8 cellular contexts compared by ENCODE assay signal in genomic region chr14:55556929-55557623, GRCh38. TPM values are rescaled to one million over a fixed set of nuclear protein-coding genes. Genes with fewer than 3 reads are reported as not detected.
A peak's percentile ranks its signal among the peaks of the same experiment; 100 is the strongest.
DNase-seq lines count a peak whose midpoint lies in the region; ATAC-seq, FAIRE-seq and TF ChIP-seq lines count a peak whose summit lies in the region.

No MANE protein-coding gene starts in this region.

- H3K36me3 ChIP-seq in astrocyte (ENCODE audit: insufficient read depth, low read length) (no peaks in the 10 kb centered on the region), kidney (ENCODE audit: control insufficient read depth in 1 of 2, insufficient read depth in 2 of 2, low read length in 2 of 2) (no peaks in the 10 kb centered on the region), aorta (ENCODE audit: control insufficient read depth in 1 of 2, insufficient read depth in 2 of 2, low read length in 1 of 2) (no peaks in the 10 kb centered on the region)

- H3K27ac ChIP-seq in A549 (peak overlapping the region in 1 of 2 experiments; percentile 49; a peak in 1 of 6 replicates), astrocyte (ENCODE audit: low read depth, low read length) (no peak overlapping the region), kidney (ENCODE audit: low read depth in 2 of 2, low read length in 2 of 2) (no peak overlapping the region), aorta (ENCODE audit: low read depth in 1 of 2, low read length in 2 of 2) (no peak overlapping the region)

- H3K4me3 Mint-ChIP-seq in astrocyte (ENCODE audit: unreplicated experiment), result peak overlapping the region; percentile 12

- POLR2A ChIA-PET in A549 (lab: Yijun Ruan, JAX), result no interaction called here

- peak; percentile 70 to 71 for ATAC-seq in A549
- ATAC-seq in aorta (ENCODE audit: low FRiP score), result no peak

- H3K27me3 ChIP-seq in astrocyte (ENCODE audit: insufficient read depth, low read length) (no peaks in the 10 kb centered on the region), aorta (ENCODE audit: control insufficient read depth in 1 of 2, insufficient read depth in 2 of 2, low read length in 1 of 2) (peaks cover 0 to 1% of the 10 kb centered on the region in 2 donors)

- no peaks in the 10 kb centered on the region for H3K9me3 Mint-ChIP-seq in astrocyte (ENCODE audit: unreplicated experiment)

- H4K20me1 ChIP-seq in astrocyte (ENCODE audit: insufficient read depth, low read length), result no peaks in the 10 kb centered on the region

- H2AFZ ChIP-seq in astrocyte (ENCODE audit: low read depth, low read length), result no peak overlapping the region

- CTCF ChIA-PET in A549 (lab: Yijun Ruan, JAX), result interaction anchor here (0.8 to 1.3 kb wide), 4 partner anchors 27 to 111 kb away, joined by 3 to 6 read pairs (median 4); no protein-coding TSS in a partner anchor

- TF ChIP-seq EP300 in A549 (IDR thresholded peaks at IDR 0.05), result no peak

- TF ChIP-seq CTCF in A549 (IDR thresholded peaks at IDR 0.05) (no peak), astrocyte (IDR thresholded peaks at IDR 0.05; ENCODE audit: insufficient read depth, low read depth, low read length) (no peak), kidney (IDR thresholded peaks at IDR 0.05; ENCODE audit: borderline replicate concordance, extremely low read depth, insufficient read depth) (no peak)

- H3K4me1 Mint-ChIP-seq in astrocyte (ENCODE audit: low read depth, unreplicated experiment), result peaks cover 7% of the 10 kb centered on the region

- H3K4me1 ChIP-seq in A549, result peaks cover 11% of the 10 kb centered on the region
- peaks cover 7% of the 10 kb centered on the region for H3K4me1 ChIP-seq in astrocyte (ENCODE audit: insufficient read depth, low read length)
- peaks cover 4 to 7% of the 10 kb centered on the region in 2 donors for H3K4me1 ChIP-seq in kidney (ENCODE audit: control insufficient read depth in 1 of 2, insufficient read depth in 1 of 2, low read depth in 1 of 2, low read length in 2 of 2)
- peaks cover 0 to 2% of the 10 kb centered on the region in 2 donors for H3K4me1 ChIP-seq in aorta (ENCODE audit: control insufficient read depth in 1 of 2, insufficient read depth in 2 of 2, low read length in 2 of 2)

- WGBS in A549 (ENCODE audit: missing lambda C conversion rate), result 71% methylated on average over 3 of the region's 3 CpGs
- WGBS in aorta, 2 donors, result 11 to 13% methylated on average over 3 of the region's 3 CpGs

- H3K9me3 ChIP-seq in A549, result no peaks in the 10 kb centered on the region
- peaks cover 4% of the 10 kb centered on the region for H3K9me3 ChIP-seq in astrocyte (ENCODE audit: insufficient read depth, low read depth, low read length)
- peaks cover 0 to 4% of the 10 kb centered on the region in 2 donors for H3K9me3 ChIP-seq in kidney (ENCODE audit: control insufficient read depth in 1 of 2, low read length in 2 of 2)
- peaks cover 3% of the 10 kb centered on the region for H3K9me3 ChIP-seq in aorta (ENCODE audit: control insufficient read depth, low read length)

- no peak for FAIRE-seq in A549 (lab: Jason Lieb, UNC)
- FAIRE-seq in astrocyte (lab: Jason Lieb, UNC), result peak; percentile 81
- peak; percentile 91 for FAIRE-seq in kidney (lab: Jason Lieb, UNC)

- H3K4me2 ChIP-seq in A549 (peak overlapping the region; percentile 48), astrocyte (ENCODE audit: low read length) (peak overlapping the region; percentile 42)

- H3K4me3 ChIP-seq in A549 (no peak overlapping the region), astrocyte (ENCODE audit: insufficient read depth, low read depth, low read length) (no peak overlapping the region), kidney (ENCODE audit: low read length in 2 of 2) (peak overlapping the region in 1 of 2 donors; percentile 36), aorta (ENCODE audit: low read length in 2 of 2) (no peak overlapping the region)

- H3K36me3 Mint-ChIP-seq in astrocyte (ENCODE audit: low read depth, unreplicated experiment), result peaks cover 4% of the 10 kb centered on the region

- no peaks in the 10 kb centered on the region for H3K79me2 ChIP-seq in astrocyte (ENCODE audit: insufficient read depth, low read length)

- DNase-seq in A549 (ENCODE audit: low read depth in 1 of 2, low spot score in 1 of 2) (peak in 1 of 2 experiments; percentile 64), M059J (ENCODE audit: low read depth) (peak; percentile 99), astrocyte (ENCODE audit: low read depth) (peak; percentile 95), kidney (peak; percentile 95), aorta (peak; percentile 76 to 88), germinal center (ENCODE audit: low spot score) (no peak), GDM1 (lab: John Stamatoyannopoulos, UW) (no peak), cortex of kidney (lab: John Stamatoyannopoulos, UW) (no peak)

- no peak for TF ChIP-seq POLR2A in A549 (IDR thresholded peaks at IDR 0.05; ENCODE audit: low read length)

- no peak for TF ChIP-seq RAD21 in A549 (conservative IDR thresholded peaks at IDR 0.05 in 1 of 2, IDR thresholded peaks at IDR 0.05 in 1 of 2)

- H3K9ac ChIP-seq in astrocyte (ENCODE audit: low read length), result no peak overlapping the region
- no peak overlapping the region for H3K9ac ChIP-seq in kidney (ENCODE audit: low read length in 2 of 2)

- H3K27ac Mint-ChIP-seq in astrocyte (ENCODE audit: unreplicated experiment), result peak overlapping the region; percentile 23

- no peaks in the 10 kb centered on the region for H3K27me3 Mint-ChIP-seq in astrocyte (ENCODE audit: low read depth, unreplicated experiment)

- intact Hi-C loops in kidney (cut with DNase I), result no loop called here
- intact Hi-C loops in aorta (cut with DNase I), result no loop called here

TF ChIP-seq in A549, 52 proteins besides CTCF, POLR2A, EP300 and RAD21:
- TF ChIP-seq JUNB (IDR thresholded peaks at IDR 0.05) (no peak), CEBPB (IDR thresholded peaks at IDR 0.05) (no peak), FOXS1 (CRISPR knock-in tag; IDR thresholded peaks at IDR 0.05) (no peak), E2F6 (IDR thresholded peaks at IDR 0.05; ENCODE audit: borderline replicate concordance, low read depth) (no peak), FOSB (CRISPR knock-in tag; IDR thresholded peaks at IDR 0.05) (no peak), NFE2L2 (conservative IDR thresholded peaks at IDR 0.05; ENCODE audit: low read length) (no peak), SREBF2 (IDR thresholded peaks at IDR 0.05) (no peak), KDM5A (IDR thresholded peaks at IDR 0.05) (no peak), MAZ (IDR thresholded peaks at IDR 0.05; ENCODE audit: borderline replicate concordance, low read depth, low read length) (no peak), NR3C1 (IDR thresholded peaks at IDR 0.05) (no peak), FOSL2 (IDR thresholded peaks at IDR 0.05) (no peak), FOSL2 (CRISPR knock-in tag; IDR thresholded peaks at IDR 0.05) (no peak)

RNA-seq across cellular contexts. Expression of gene KTN1, which starts 22.9 kb away (rescaled TPM):
- polyA plus RNA-seq in A549 (2011; rRNA removed), result 118 and 233 TPM in 2 replicates
- polyA plus RNA-seq in A549 (2012; cell fraction: cytosol; rRNA removed), result 21.8 and 27.5 TPM in 2 replicates
- 19.7 and 27.1 TPM in 2 replicates for polyA plus RNA-seq in A549 (2012; cell fraction: nucleus; rRNA removed)
- polyA plus RNA-seq in A549 (2017; fragmentation: RNase III; extraction: RNeasy Plus Mini Kit Qiagen cat#74134 plus additional on column Dnase treatment), result 153 to 158 TPM (median 157 TPM) in 3 replicates
- 36.4 and 36.9 TPM in 2 replicates for polyA minus RNA-seq in A549 (2011; rRNA and poly(A)+ RNA removed)
- total RNA-seq in M059J (2014; rRNA removed; shearing (Covaris generic)), result 74.6 and 76.6 TPM in 2 replicates
- 181 and 193 TPM in 2 replicates for total RNA-seq in astrocyte
- total RNA-seq in kidney, result 155 TPM
- 106 TPM for polyA plus RNA-seq in kidney (ENCODE audit: insufficient read depth, low read depth, low replicate concordance)
- 100 to 1,000 TPM; 191 to 216 TPM for total RNA-seq in aorta
- 100 to 1,000 TPM in 1 of 2 donors, 10 to 100 TPM in 1; 86.8 to 143 TPM for polyA plus RNA-seq in aorta

Comparison
In these comparisons a context has a peak if more than half of its experiments do, and no peak if none do; other contexts are left out.
1. DNase-seq: peak in M059J (single experiment), astrocyte (single experiment), kidney (single experiment) and aorta (2 of 2); none in germinal center (single experiment), GDM1 (single experiment) and cortex of kidney (single experiment).